In genomic region chr20:50094522-50094921, GRCh38 we compare ENCODE assay signal across 22 cellular contexts.
"Had no signal": no experiment of that assay in that cellular context is flagged by ENCODE, and none has a peak within 500 bp of the region (broad histone marks: within the 10 kb centered on the region; RNA-seq: fewer than 3 reads in every experiment).

No MANE protein-coding gene starts in this region.

- DNase-seq: dorsolateral prefrontal cortex; effector CD4-positive, alpha-beta T cell; head of caudate nucleus; kidney; mesenchymal stem cell; mucosa of descending colon; naive B cell; pancreas; stimulated activated CD4-positive, alpha-beta T cell treated with anti-CD3 and anti-CD28 coated beads, Interleukin-2, amount 100 ng/mL, for 24 hours; stimulated activated CD4-positive, alpha-beta T cell treated with anti-CD3 and anti-CD28 coated beads, Interleukin-4, amount 100 ng/mL, for 4 hours; stimulated activated naive B cell treated with anti-CD40 and anti-IgM and Interleukin-4, amounts not matched to agents 10 μg/mL and 1 μg/mL and 100 μg/mL, for 72 hours; transverse colon; upper lobe of right lung had no signal

- H3K9me3 Mint-ChIP-seq: mesothelial cell of epicardium; naive B cell; natural killer cell treated with Interleukin-12 subunit alpha and Interleukin-12 subunit beta and Interleukin-15 and Interleukin-18, amount 100 ng/mL, for 72 hours; neural crest cell; stimulated activated naive B cell treated with anti-CD40 and anti-IgM and Interleukin-4, amounts not matched to agents 10 μg/mL and 1 μg/mL and 100 μg/mL, for 72 hours; stimulated activated naive CD8-positive, alpha-beta T cell treated with anti-CD3 and anti-CD28 coated beads, Interleukin-15, Interleukin-2, amounts not matched to agents 100 ng/mL and 50 ng/mL, for 24 hours had no signal

- H3K9me3 ChIP-seq: mucosa of descending colon, neutrophil, pancreas, thoracic aorta, transverse colon, upper lobe of right lung, vagina had no signal

- ATAC-seq: left lobe of liver; mucosa of descending colon; natural killer cell treated with Interleukin-12 subunit alpha and Interleukin-12 subunit beta and Interleukin-15 and Interleukin-18, amount 100 ng/mL, for 72 hours; pancreas; sciatic nerve; stimulated activated naive B cell treated with anti-CD40 and anti-IgM and Interleukin-4, amounts not matched to agents 10 μg/mL and 1 μg/mL and 100 μg/mL, for 72 hours; upper lobe of right lung had no signal

- H3K4me3 Mint-ChIP-seq: mesothelial cell of epicardium; naive B cell; natural killer cell treated with Interleukin-12 subunit alpha and Interleukin-12 subunit beta and Interleukin-15 and Interleukin-18, amount 100 ng/mL, for 72 hours; neural crest cell; stimulated activated naive B cell treated with anti-CD40 and anti-IgM and Interleukin-4, amounts not matched to agents 10 μg/mL and 1 μg/mL and 100 μg/mL, for 72 hours; stimulated activated naive CD8-positive, alpha-beta T cell treated with anti-CD3 and anti-CD28 coated beads, Interleukin-15, Interleukin-2, amounts not matched to agents 100 ng/mL and 50 ng/mL, for 24 hours had no signal

- H3K4me3 ChIP-seq: dorsolateral prefrontal cortex, mucosa of descending colon, pancreas, thoracic aorta, transverse colon, upper lobe of right lung, vagina had no signal

- H3K27me3 Mint-ChIP-seq: naive B cell; natural killer cell treated with Interleukin-12 subunit alpha and Interleukin-12 subunit beta and Interleukin-15 and Interleukin-18, amount 100 ng/mL, for 72 hours; stimulated activated naive B cell treated with anti-CD40 and anti-IgM and Interleukin-4, amounts not matched to agents 10 μg/mL and 1 μg/mL and 100 μg/mL, for 72 hours; stimulated activated naive CD8-positive, alpha-beta T cell treated with anti-CD3 and anti-CD28 coated beads, Interleukin-15, Interleukin-2, amounts not matched to agents 100 ng/mL and 50 ng/mL, for 24 hours had no signal

- H3K27ac ChIP-seq: dorsolateral prefrontal cortex, neutrophil, pancreas, thoracic aorta, transverse colon, upper lobe of right lung, vagina had no signal

- H3K27me3 ChIP-seq: dorsolateral prefrontal cortex, neutrophil, pancreas, transverse colon, upper lobe of right lung, vagina had no signal

- H3K27ac Mint-ChIP-seq: mesothelial cell of epicardium; stimulated activated naive B cell treated with anti-CD40 and anti-IgM and Interleukin-4, amounts not matched to agents 10 μg/mL and 1 μg/mL and 100 μg/mL, for 72 hours; stimulated activated naive CD8-positive, alpha-beta T cell treated with anti-CD3 and anti-CD28 coated beads, Interleukin-15, Interleukin-2, amounts not matched to agents 100 ng/mL and 50 ng/mL, for 24 hours had no signal
